In the genomic region with DNA sequence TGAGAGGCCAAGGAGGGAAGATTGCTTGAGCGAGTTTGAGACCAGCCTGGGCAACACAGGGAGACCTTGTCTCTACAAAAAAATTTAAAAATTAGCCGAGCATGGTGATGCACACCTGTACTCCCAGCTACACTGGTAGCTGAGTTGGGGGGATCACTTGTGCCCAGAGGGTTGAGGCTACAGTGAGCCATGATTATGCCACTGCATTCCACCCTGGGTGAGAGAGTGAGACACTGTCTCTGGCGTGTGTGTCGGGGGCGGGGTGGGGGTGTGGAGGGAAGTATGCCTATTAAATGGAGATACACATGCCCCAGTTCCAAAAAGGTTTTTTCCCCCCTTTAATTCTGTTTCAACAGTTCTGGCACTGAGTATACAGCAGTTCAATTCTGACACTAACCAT, we compare ENCODE assay signal across 22 cellular contexts.
A peak's percentile ranks its signal among the peaks of the same experiment; 100 is the strongest.
DNase-seq lines count a peak whose midpoint lies in the region; ATAC-seq and TF ChIP-seq lines count a peak whose summit lies in the region.
"Had no signal": no experiment of that assay in that cellular context is flagged by ENCODE, and none has a peak within 500 bp of the region (broad histone marks: within the 10 kb centered on the region; RNA-seq: fewer than 3 reads in every experiment).

No MANE protein-coding gene starts in this region.

- no peak overlapping the region for H3K14ac ChIP-seq in neuronal stem cell (ENCODE audit: low read length)

- intact Hi-C loops in Right ventricle myocardium inferior (cut with DNase I): no loop called here

- DNase-seq in Right ventricle myocardium inferior (ENCODE audit: missing footprints) (no peak), right atrium auricular region (ENCODE audit: low spot score) (no peak), neuronal stem cell (ENCODE audit: low spot score) (no peak), GM23338 (ENCODE audit: low spot score) (no peak)
- DNase-seq: 8988T; ACHN; BE2C; C1 segment of cervical spinal cord; CD4-positive, alpha-beta memory T cell; CD4-positive, CD25-positive, alpha-beta regulatory T cell; CD8-positive, alpha-beta memory T cell; COR-L47; DMS 273 treated with DMSO at 0.1 percent for 48 hours; DMS153; DMS53; DMS79; DND-41; EL; GDM1 had no signal

- H3K23ac ChIP-seq in neuronal stem cell (ENCODE audit: low read depth, low read length, poor library complexity): no peak overlapping the region

- no peaks in the 10 kb centered on the region for H3F3A ChIP-seq in GM23338 (replicated peaks; ENCODE audit: low read depth)

- no peaks in the 10 kb centered on the region for H3K27me3 ChIP-seq in right atrium auricular region
- no peaks in the 10 kb centered on the region for H3K27me3 ChIP-seq in neuronal stem cell (ENCODE audit: control insufficient read depth in 3 of 3, insufficient read depth in 3 of 3, low read depth in 1 of 3, low read length in 3 of 3)
- H3K27me3 ChIP-seq in GM23338 (ENCODE audit: insufficient read depth): no peaks in the 10 kb centered on the region
- H3K27me3 ChIP-seq: BE2C, BLaER1 had no signal

- no peaks in the 10 kb centered on the region for H3K79me1 ChIP-seq in neuronal stem cell (ENCODE audit: low read depth, low read length)

- H3K4me2 ChIP-seq in neuronal stem cell (ENCODE audit: insufficient read depth, low read length, poor library complexity, severe bottlenecking) (no peak overlapping the region), GM23338 (no peak overlapping the region)
- H3K4me2 ChIP-seq: BLaER1 had no signal

- H3K79me2 ChIP-seq in GM23338 (replicated peaks; ENCODE audit: insufficient read depth): no peaks in the 10 kb centered on the region

- H3K9me3 ChIP-seq in right atrium auricular region (no peaks in the 10 kb centered on the region), neuronal stem cell (replicated peaks in 1 of 2; ENCODE audit: control insufficient read depth in 2 of 2, insufficient read depth in 1 of 2, low read depth in 1 of 2, low read length in 2 of 2) (peaks cover 0 to 2% of the 10 kb centered on the region in 2 donors)
- H3K9me3 ChIP-seq: BE2C had no signal

- H3K27ac Mint-ChIP-seq in nephron: peak overlapping the region in 2 of 3 experiments; percentile 22 to 48
- H3K27ac Mint-ChIP-seq in GM23338: no peak overlapping the region
- H3K27ac Mint-ChIP-seq: CD14-positive monocyte; CD4-positive, alpha-beta memory T cell; CD4-positive, CD25-positive, alpha-beta regulatory T cell; CD8-positive, alpha-beta memory T cell had no signal

- H4K91ac ChIP-seq in neuronal stem cell (ENCODE audit: low read depth, low read length, poor library complexity): no peak overlapping the region

- ATAC-seq in Right ventricle myocardium inferior (peak; percentile 23), GM23338 (no peak)

- no peaks in the 10 kb centered on the region for H3K9me2 ChIP-seq in GM23338 (ENCODE audit: insufficient read depth)

- H2BK15ac ChIP-seq in neuronal stem cell (ENCODE audit: low read length): no peak overlapping the region

- H3K4ac ChIP-seq in neuronal stem cell (ENCODE audit: low read length): no peak overlapping the region

- no peak overlapping the region for H2BK5ac ChIP-seq in neuronal stem cell (ENCODE audit: low read length)

- TF ChIP-seq CTCF in right atrium auricular region (IDR thresholded peaks at IDR 0.05) (no peak), nephron (IDR thresholded peaks at IDR 0.05; ENCODE audit: unreplicated experiment in 3 of 3) (no peak), GM23338 (conservative IDR thresholded peaks at IDR 0.05; ENCODE audit: low read depth in 2 of 2) (no peak)

- H2AK5ac ChIP-seq in neuronal stem cell (ENCODE audit: low read depth, low read length): peak overlapping the region; percentile 61

- H2BK12ac ChIP-seq in neuronal stem cell (ENCODE audit: low read length): no peak overlapping the region

- H3K9me3 Mint-ChIP-seq in nephron: peaks cover 2% of the 10 kb centered on the region
- H3K9me3 Mint-ChIP-seq in GM23338: peaks cover 5% of the 10 kb centered on the region; the same call in 2 of the 3 replicates

- H3K27ac ChIP-seq in right atrium auricular region (no peak overlapping the region), neuronal stem cell (replicated peaks; ENCODE audit: low read length) (no peak overlapping the region), GM23338 (ENCODE audit: low read depth) (no peak overlapping the region)
- H3K27ac ChIP-seq: BLaER1 had no signal

- H3K36me3 Mint-ChIP-seq in nephron (ENCODE audit: low read depth) (peaks cover 7% of the 10 kb centered on the region), GM23338 (ENCODE audit: low read depth) (no peaks in the 10 kb centered on the region; the same call in 1 of the 3 replicates)
- H3K36me3 Mint-ChIP-seq: CD14-positive monocyte; CD4-positive, alpha-beta memory T cell; CD4-positive, CD25-positive, alpha-beta regulatory T cell; CD8-positive, alpha-beta memory T cell had no signal

- no peaks in the 10 kb centered on the region for H4K20me1 ChIP-seq in GM23338 (replicated peaks; ENCODE audit: insufficient read depth)
- H4K20me1 ChIP-seq: BLaER1 had no signal

- H2BK120ac ChIP-seq in neuronal stem cell (ENCODE audit: low read depth, low read length): no peak overlapping the region

- H3K4me1 Mint-ChIP-seq in nephron (no peaks in the 10 kb centered on the region), GM23338 (peaks cover 14% of the 10 kb centered on the region)
- H3K4me1 Mint-ChIP-seq: CD4-positive, alpha-beta memory T cell; CD4-positive, CD25-positive, alpha-beta regulatory T cell; CD8-positive, alpha-beta memory T cell had no signal

- no CpG with 5 or more reads among the region's 5 CpGs for WGBS in neuronal stem cell (ENCODE audit: extremely low coverage in 2 of 2, insufficient read length in 2 of 2, insufficient replicate concordance in 1 of 2), 2 donors

- H3K18ac ChIP-seq in neuronal stem cell (ENCODE audit: low read length): no peak overlapping the region

- no peak overlapping the region for H4K8ac ChIP-seq in neuronal stem cell (ENCODE audit: low read depth, low read length)

- H3K9ac ChIP-seq in neuronal stem cell (ENCODE audit: low read depth, low read length, poor library complexity): no peak overlapping the region
- H3K9ac ChIP-seq: BLaER1 had no signal

- H3K27me3 Mint-ChIP-seq in nephron (ENCODE audit: low read depth): peaks cover 4% of the 10 kb centered on the region
- H3K27me3 Mint-ChIP-seq in GM23338 (ENCODE audit: insufficient read depth, low read depth, poor library complexity): no peaks in the 10 kb centered on the region

- H3K36me3 ChIP-seq in right atrium auricular region (no peaks in the 10 kb centered on the region), neuronal stem cell (replicated peaks in 1 of 2; ENCODE audit: control insufficient read depth in 2 of 2, insufficient read depth in 2 of 2, low read length in 2 of 2) (no peaks in the 10 kb centered on the region), GM23338 (ENCODE audit: insufficient read depth) (no peaks in the 10 kb centered on the region)
- H3K36me3 ChIP-seq: BE2C, BLaER1 had no signal

- H3K4me3 Mint-ChIP-seq in nephron (no peak overlapping the region), GM23338 (no peak overlapping the region)
- H3K4me3 Mint-ChIP-seq: CD14-positive monocyte; CD4-positive, alpha-beta memory T cell; CD4-positive, CD25-positive, alpha-beta regulatory T cell; CD8-positive, alpha-beta memory T cell had no signal

- H3K4me3 ChIP-seq in right atrium auricular region (no peak overlapping the region), neuronal stem cell (ENCODE audit: low read length in 2 of 2) (no peak overlapping the region), GM23338 (no peak overlapping the region)
- H3K4me3 ChIP-seq: BLaER1 had no signal

- H2AFZ ChIP-seq in neuronal stem cell (ENCODE audit: low read length) (no peak overlapping the region), GM23338 (no peak overlapping the region)

- H3K4me1 ChIP-seq in right atrium auricular region (no peaks in the 10 kb centered on the region), neuronal stem cell (ENCODE audit: control insufficient read depth in 2 of 2, insufficient read depth in 1 of 2, low read depth in 1 of 2, low read length in 2 of 2) (peaks cover 0 to 6% of the 10 kb centered on the region in 2 donors), GM23338 (ENCODE audit: insufficient read depth) (no peaks in the 10 kb centered on the region)
- H3K4me1 ChIP-seq: BE2C, BLaER1 had no signal
